Comparison of ENCODE assay signal across 8 cellular contexts in genomic region chr13:49495783-49496762, GRCh38. TPM values are rescaled to one million over a fixed set of nuclear protein-coding genes. Genes with fewer than 3 reads are reported as not detected.
DNase-seq lines count a peak whose midpoint lies in the region; ATAC-seq and TF ChIP-seq lines count a peak whose summit lies in the region.

PHF11 (plus strand) TSS chr13:49495953; CDS start chr13:49496002, 49 bp downstream.

- intact Hi-C loops in Calu3 (cut with micrococcal nuclease; ENCODE audit: unreplicated experiment) = loop anchor here (2.0 to 5.0 kb wide), 2 partner anchors 111 to 195 kb away; no protein-coding TSS in a partner anchor
- intact Hi-C loops in left cardiac atrium (cut with DNase I) = no loop called here
- intact Hi-C loops in psoas muscle (cut with DNase I) = loop anchor here (2.0 to 10.0 kb wide), 2 partner anchors 51 to 109 kb away; partner anchors contain the start of genes CAB39L (in 1 of the 2) and SETDB2 (in 1 of the 2)

- H3K4me1 Mint-ChIP-seq in Calu3 (ENCODE audit: low read depth, unreplicated experiment) = peaks cover 12% of the 10 kb centered on the region
- H3K4me1 Mint-ChIP-seq in T-helper 1 cell treated with Interleukin-12 subunit alpha and Interleukin-12 subunit beta and Interleukin-4 antibody, amounts not matched to agents 30 μg/mL and 1 μg/mL, for 36 hours (ENCODE audit: low read depth) = peaks cover 52% of the 10 kb centered on the region

- CTCF ChIA-PET in Calu3 (lab: Charles Lee) = no interaction called here

- no TSS peak for BruUV-seq in Calu3 (replicated peaks; lab: Mats Ljungman, UMichigan)

- TF ChIP-seq CTCF in Calu3 (IDR thresholded peaks at IDR 0.05; ENCODE audit: unreplicated experiment) (peak; percentile 12), psoas muscle (IDR thresholded peaks at IDR 0.05) (peak; percentile 15)

- no peaks in the 10 kb centered on the region for H3K27me3 ChIP-seq in psoas muscle (ENCODE audit: insufficient read depth in 3 of 3, low read length in 2 of 3)

- no peaks in the 10 kb centered on the region for H3K9me3 ChIP-seq in psoas muscle

- peak within 1 kb of the TSS; percentile 76 for H3K4me3 Mint-ChIP-seq in Calu3 (ENCODE audit: low read depth, unreplicated experiment)
- H3K4me3 Mint-ChIP-seq in T-helper 1 cell treated with Interleukin-12 subunit alpha and Interleukin-12 subunit beta and Interleukin-4 antibody, amounts not matched to agents 30 μg/mL and 1 μg/mL, for 36 hours = peak within 1 kb of the TSS; percentile 97

- peaks cover 4% of the 10 kb centered on the region for H3K4me1 ChIP-seq in psoas muscle

- peak within 1 kb of the TSS; percentile 94 for H3K27ac ChIP-seq in psoas muscle

- DNase-seq in Calu3 = peak; percentile 68
- peak; percentile 75 for DNase-seq in HT-29 (ENCODE audit: low spot score)
- DNase-seq in amniotic stem cell (lab: John Stamatoyannopoulos, UW) = peak; percentile 59
- peak; percentile 85 for DNase-seq in left cardiac atrium
- peak; percentile 82 to 91 for DNase-seq in psoas muscle
- DNase-seq in ureter (ENCODE audit: low spot score) = peak; percentile 84

- H3K36me3 ChIP-seq in psoas muscle (ENCODE audit: insufficient read depth in 1 of 2, low read depth in 1 of 2) = peaks cover 0 to 13% of the 10 kb centered on the region in 2 donors

- no peaks in the 10 kb centered on the region for H3K27me3 Mint-ChIP-seq in Calu3 (ENCODE audit: unreplicated experiment)
- H3K27me3 Mint-ChIP-seq in T-helper 1 cell treated with Interleukin-12 subunit alpha and Interleukin-12 subunit beta and Interleukin-4 antibody, amounts not matched to agents 30 μg/mL and 1 μg/mL, for 36 hours (ENCODE audit: low read depth) = no peaks in the 10 kb centered on the region

- WGBS in psoas muscle, 3 donors = 3 to 5% (median 4%) methylated on average over 52 to 70 of the region's 71 CpGs

- H3K27ac Mint-ChIP-seq in Calu3 (ENCODE audit: unreplicated experiment) = peak within 1 kb of the TSS; percentile 74
- H3K27ac Mint-ChIP-seq in T-helper 1 cell treated with Interleukin-12 subunit alpha and Interleukin-12 subunit beta and Interleukin-4 antibody, amounts not matched to agents 30 μg/mL and 1 μg/mL, for 36 hours = peak within 1 kb of the TSS; percentile 99

- H3K36me3 Mint-ChIP-seq in Calu3 (ENCODE audit: insufficient read depth, unreplicated experiment) = peaks cover 9% of the 10 kb centered on the region
- peaks cover 45% of the 10 kb centered on the region for H3K36me3 Mint-ChIP-seq in T-helper 1 cell treated with Interleukin-12 subunit alpha and Interleukin-12 subunit beta and Interleukin-4 antibody, amounts not matched to agents 30 μg/mL and 1 μg/mL, for 36 hours (ENCODE audit: low read depth)

- H3K9me3 Mint-ChIP-seq in Calu3 (ENCODE audit: low read depth, unreplicated experiment) = no peaks in the 10 kb centered on the region
- H3K9me3 Mint-ChIP-seq in T-helper 1 cell treated with Interleukin-12 subunit alpha and Interleukin-12 subunit beta and Interleukin-4 antibody, amounts not matched to agents 30 μg/mL and 1 μg/mL, for 36 hours = no peaks in the 10 kb centered on the region

- peak; percentile 88 for ATAC-seq in GM21360 (IDR thresholded peaks at IDR 0.05; ENCODE audit: unreplicated experiment)
- ATAC-seq in left cardiac atrium = peak; percentile 90 to 92
- ATAC-seq in psoas muscle = peak; percentile 92 to 93 (median 92)

- peak within 1 kb of the TSS; percentile 87 for H3K4me3 ChIP-seq in psoas muscle

RNA-seq across cellular contexts. Expression of gene PHF11, which starts in this region (rescaled TPM):
- total RNA-seq in Calu3 (2022) = 24.0 and 28.8 TPM in 2 replicates
- 4.2 and 4.7 TPM in 2 replicates for total RNA-seq in HT-29 (2014; rRNA removed; shearing (Covaris generic))
- total RNA-seq in left cardiac atrium = 10 to 100 TPM; 20.6 to 25.4 TPM
- total RNA-seq in psoas muscle = 10 to 100 TPM in 2 of 4 donors, 1 to 10 TPM in 2; 8.2 to 14.7 (median 10.1) TPM
- polyA plus RNA-seq in psoas muscle = 10 to 100 TPM in 2 of 3 donors, 1 to 10 TPM in 1; 8.8 to 17.8 (median 12.0) TPM
- total RNA-seq in ureter = 67.8 TPM

Comparison
In these comparisons a context has a peak if more than half of its experiments do, and no peak if none do; other contexts are left out.
1. Peak in every context shown above with its lines: DNase-seq, ATAC-seq, H3K4me3 ChIP-seq and H3K27ac ChIP-seq.
2. intact Hi-C loops: an anchor here in Calu3 (2.0 to 5.0 kb wide) and psoas muscle (2.0 to 10.0 kb wide); none called in left cardiac atrium.